8 cellular contexts compared by ENCODE assay signal in the genomic region with DNA sequence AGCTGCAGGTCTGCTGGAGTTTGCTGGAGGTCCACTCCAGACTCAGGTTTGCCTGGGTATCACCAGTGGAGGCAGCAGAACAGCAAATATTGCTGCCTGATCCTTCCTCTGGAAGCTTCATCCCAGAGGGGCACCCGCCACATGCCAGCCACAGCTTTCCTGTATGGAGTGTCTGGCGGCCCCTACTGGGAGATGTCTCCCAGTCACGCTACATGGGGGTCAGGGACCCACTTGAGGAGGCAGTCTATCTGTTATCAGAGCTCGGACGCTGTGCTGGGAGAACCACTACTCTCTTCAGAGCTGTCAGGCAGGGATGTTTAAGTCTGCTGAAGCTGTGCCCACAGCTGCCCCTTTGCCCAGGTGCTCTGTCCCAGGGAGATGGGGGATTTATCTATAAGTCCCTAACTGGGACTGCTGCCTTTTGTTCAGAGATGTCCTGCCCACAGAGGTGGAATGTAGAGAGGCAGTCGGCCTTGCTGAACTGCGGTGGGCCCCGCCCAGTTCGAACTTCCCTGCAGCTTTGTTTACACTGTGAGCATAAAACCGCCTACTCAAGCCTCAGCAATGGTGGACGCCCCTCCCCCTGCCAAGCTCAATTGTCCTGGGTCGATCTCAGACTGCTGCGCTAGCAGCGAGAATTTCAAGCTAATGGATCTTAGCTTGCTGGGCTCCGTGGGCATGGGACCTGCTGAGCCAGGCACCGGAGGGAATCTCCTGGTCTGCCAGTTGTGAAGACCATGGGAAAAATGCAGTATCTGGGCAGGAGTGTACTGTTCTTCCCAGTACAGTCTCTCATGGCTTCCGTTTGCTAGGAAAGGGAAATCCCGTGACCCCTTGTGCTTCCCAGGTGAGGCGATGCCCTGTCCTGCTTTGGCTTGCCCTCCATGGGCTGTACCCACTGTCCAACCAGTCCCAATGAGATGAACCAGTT.
A peak's percentile ranks its signal among the peaks of the same experiment; 100 is the strongest.
DNase-seq lines count a peak whose midpoint lies in the region; ATAC-seq, FAIRE-seq and TF ChIP-seq lines count a peak whose summit lies in the region.
"Not testable (repeated sequence)": the region's sequence is repeated elsewhere in the genome, so short reads cannot be mapped to it uniquely, and the experiment has no call there.

No MANE protein-coding gene starts in this region.

- H3K9ac ChIP-seq in PC-3 (ENCODE audit: low read length); mammary epithelial cell (ENCODE audit: insufficient read depth, low read length): not testable (repeated sequence)

- H3K4me3 ChIP-seq in PC-3 (ENCODE audit: low read length) = peak overlapping the region; percentile 40; the same call in 1 of the 2 replicates
- H3K4me3 ChIP-seq in mammary epithelial cell (replicated peaks in 1 of 3; ENCODE audit: insufficient read depth in 1 of 3, low read depth in 2 of 3, low read length in 3 of 3); lung; pancreas: not testable (repeated sequence)

- peak; percentile 95 for DNase-seq in ELF-1 (ENCODE audit: low read depth, low spot score)
- peak; percentile 29 for DNase-seq in M059J (ENCODE audit: low read depth)
- DNase-seq in PC-3 = peak; percentile 70
- peak; percentile 28 for DNase-seq in mammary epithelial cell
- peak; percentile 14 for DNase-seq in iPS DF 4.7 (ENCODE audit: extremely low read depth, low spot score)
- DNase-seq in lung (ENCODE audit: low spot score) = peak; percentile 55
- peak in 2 of 6 donors; percentile 17 to 34 for DNase-seq in pancreas
- DNase-seq in ureter (ENCODE audit: low spot score) = peak; percentile 66

- dilution Hi-C loops in mammary epithelial cell (cut with HindIII; ENCODE audit: low sequenced_read_pairs) = not testable (repeated sequence)

- not testable (repeated sequence) for H3K36me3 ChIP-seq in PC-3 (ENCODE audit: low read depth, low read length); mammary epithelial cell (ENCODE audit: insufficient read depth, low read length); lung (ENCODE audit: control insufficient read depth in 2 of 2, insufficient read depth in 2 of 2, low read length in 2 of 2); pancreas

- H2AFZ ChIP-seq in PC-3 (ENCODE audit: low read length) = peak overlapping the region; percentile 73
- peak overlapping the region; percentile 26 for H2AFZ ChIP-seq in mammary epithelial cell (ENCODE audit: low read depth, low read length)

- ATAC-seq in PC-3 = peak; percentile 89
- ATAC-seq in lung (ENCODE audit: insufficient read depth, low FRiP score) = not testable (repeated sequence)
- peak in 3 of 4 donors; percentile 23 to 75 (median 36) for ATAC-seq in pancreas

- WGBS in mammary epithelial cell (ENCODE audit: low coverage, missing lambda C conversion rate) = 75% methylated on average over 11 of the region's 19 CpGs
- whole genome bisulfite sequencing in lung, 2 donors = 61 to 75% methylated on average over 19 of the region's 19 CpGs
- 30 to 48% methylated on average over 19 of the region's 19 CpGs for WGBS in pancreas, 2 donors

- H3K9me3 ChIP-seq in PC-3 (ENCODE audit: low read length); mammary epithelial cell (replicated peaks; ENCODE audit: insufficient read depth, low read length); lung (ENCODE audit: control insufficient read depth in 2 of 2, insufficient read depth in 1 of 2, low read length in 1 of 2); pancreas: not testable (repeated sequence)

- not testable (repeated sequence) for BruUV-seq in PC-3 (replicated peaks; lab: Mats Ljungman, UMichigan); mammary epithelial cell (replicated peaks; lab: Mats Ljungman, UMichigan)

- FAIRE-seq in pancreas (lab: Jason Lieb, UNC) = not testable (repeated sequence)

- POLR2A ChIA-PET in PC-3 (lab: Charles Lee; ENCODE audit: unreplicated experiment) = not testable (repeated sequence)

- intact Hi-C loops in PC-3 (cut with micrococcal nuclease); mammary epithelial cell (cut with micrococcal nuclease); pancreas (cut with DNase I): not testable (repeated sequence)

- H3K79me2 ChIP-seq in PC-3 (ENCODE audit: low read length); mammary epithelial cell (ENCODE audit: insufficient read depth, low read length): not testable (repeated sequence)

- H3K9me2 ChIP-seq in PC-3 (replicated peaks; ENCODE audit: low read length) = not testable (repeated sequence)

- H3K4me1 ChIP-seq in PC-3 (ENCODE audit: insufficient read depth, low read length); mammary epithelial cell (ENCODE audit: insufficient read depth, low read length); lung (ENCODE audit: control insufficient read depth in 2 of 2, insufficient read depth in 2 of 2, low read length in 2 of 2); pancreas: not testable (repeated sequence)

- H3K27me3 ChIP-seq in PC-3 (ENCODE audit: low read length); mammary epithelial cell (ENCODE audit: insufficient read depth, low read length); lung (ENCODE audit: control insufficient read depth, insufficient read depth); pancreas: not testable (repeated sequence)

- not testable (repeated sequence) for H4K20me1 ChIP-seq in PC-3 (ENCODE audit: low read length); mammary epithelial cell (ENCODE audit: insufficient read depth, low read length)

- H3K27ac ChIP-seq in PC-3 (ENCODE audit: low read length); mammary epithelial cell (ENCODE audit: insufficient read depth, low read depth, low read length); lung (ENCODE audit: low read depth in 1 of 2, low read length in 1 of 2); pancreas: not testable (repeated sequence)

- CTCF ChIA-PET in PC-3 (lab: Charles Lee); mammary epithelial cell (lab: Charles Lee; ENCODE audit: low non-redundant PET): not testable (repeated sequence)

- not testable (repeated sequence) for H3F3A ChIP-seq in PC-3 (ENCODE audit: low read length, unreplicated experiment)

- peak overlapping the region; percentile 72 for H3K4me2 ChIP-seq in PC-3 (ENCODE audit: low read length)
- H3K4me2 ChIP-seq in mammary epithelial cell (ENCODE audit: insufficient read depth, low read depth, low read length) = not testable (repeated sequence)

- TF ChIP-seq CTCF in PC-3 (conservative IDR thresholded peaks at IDR 0.05; ENCODE audit: low read depth, low read length); mammary epithelial cell (conservative IDR thresholded peaks at IDR 0.05 in 1 of 2, IDR thresholded peaks at IDR 0.05 in 1 of 2; ENCODE audit: extremely low read depth in 1 of 2, insufficient read depth in 1 of 2, low read depth in 1 of 2, low read length in 2 of 2); lung (IDR thresholded peaks at IDR 0.05; ENCODE audit: control extremely low read depth, extremely low read depth); pancreas (IDR thresholded peaks at IDR 0.05): not testable (repeated sequence)

- in situ Hi-C loops in mammary epithelial cell (cut with MboI; ENCODE audit: low sequenced_read_pairs in 2 of 2) = not testable (repeated sequence)
